In genomic region chr7:95470452-95470851, GRCh38 we compare ENCODE assay signal across 8 cellular contexts. TPM values are rescaled to one million over a fixed set of nuclear protein-coding genes. Genes with fewer than 3 reads are reported as not detected.
A peak's percentile ranks its signal among the peaks of the same experiment; 100 is the strongest.
DNase-seq lines count a peak whose midpoint lies in the region; ATAC-seq and TF ChIP-seq lines count a peak whose summit lies in the region.

No MANE protein-coding gene starts in this region.

- no peak overlapping the region for H3K27ac Mint-ChIP-seq in activated T-helper 17 cell treated with anti-CD3 and anti-CD28 coated beads, Interleukin-2, amount 50 U/mL, for 72 hours
- H3K27ac Mint-ChIP-seq in glutamatergic neuron (ENCODE audit: unreplicated experiment): no peak overlapping the region

- H3K9me3 Mint-ChIP-seq in activated T-helper 17 cell treated with anti-CD3 and anti-CD28 coated beads, Interleukin-2, amount 50 U/mL, for 72 hours: no peaks in the 10 kb centered on the region
- peaks cover 3% of the 10 kb centered on the region for H3K9me3 Mint-ChIP-seq in glutamatergic neuron (ENCODE audit: unreplicated experiment)

- peak; percentile 87 for DNase-seq in NCI-H1092 (lab: John Stamatoyannopoulos, UW)
- peak; percentile 72 for DNase-seq in myocyte (ENCODE audit: low read depth)
- DNase-seq in 8988T: no peak
- no peak for DNase-seq in glutamatergic neuron
- DNase-seq in activated CD8-positive, alpha-beta memory T cell treated with anti-CD3 and anti-CD28 coated beads, Interleukin-2, amount 50 U/mL, for 4 hours: no peak

- H3K36me3 Mint-ChIP-seq in activated T-helper 17 cell treated with anti-CD3 and anti-CD28 coated beads, Interleukin-2, amount 50 U/mL, for 72 hours (ENCODE audit: low read depth): no peaks in the 10 kb centered on the region
- H3K36me3 Mint-ChIP-seq in glutamatergic neuron (ENCODE audit: unreplicated experiment): no peaks in the 10 kb centered on the region

- TF ChIP-seq CTCF in glutamatergic neuron (IDR thresholded peaks at IDR 0.05; ENCODE audit: partially characterized antibody, unreplicated experiment): no peak

- H3K27me3 Mint-ChIP-seq in activated T-helper 17 cell treated with anti-CD3 and anti-CD28 coated beads, Interleukin-2, amount 50 U/mL, for 72 hours: peaks cover 4% of the 10 kb centered on the region
- no peaks in the 10 kb centered on the region for H3K27me3 Mint-ChIP-seq in glutamatergic neuron (ENCODE audit: unreplicated experiment)

- ATAC-seq in GM18909 (IDR thresholded peaks at IDR 0.05; ENCODE audit: poor library complexity, unreplicated experiment) (peak; percentile 100), HG02798 (IDR thresholded peaks at IDR 0.05; ENCODE audit: poor library complexity, unreplicated experiment) (peak; percentile 97)
- peak; percentile 60 for ATAC-seq in activated T-helper 17 cell treated with anti-CD3 and anti-CD28 coated beads, Interleukin-2, amount 50 U/mL, for 72 hours (replicated peaks)

- H3K4me3 Mint-ChIP-seq in activated T-helper 17 cell treated with anti-CD3 and anti-CD28 coated beads, Interleukin-2, amount 50 U/mL, for 72 hours: no peak overlapping the region
- no peak overlapping the region for H3K4me3 Mint-ChIP-seq in glutamatergic neuron (ENCODE audit: unreplicated experiment)

- peaks cover 4% of the 10 kb centered on the region for H3K4me1 Mint-ChIP-seq in activated T-helper 17 cell treated with anti-CD3 and anti-CD28 coated beads, Interleukin-2, amount 50 U/mL, for 72 hours
- H3K4me1 Mint-ChIP-seq in glutamatergic neuron (ENCODE audit: low read depth, unreplicated experiment): peaks cover 39% of the 10 kb centered on the region

RNA-seq across cellular contexts. Expression of gene ASB4, which starts 15.3 kb away (rescaled TPM):
- not detected for total RNA-seq in activated T-helper 17 cell treated with anti-CD3 and anti-CD28 coated beads, Interleukin-2, amount 50 U/mL, for 72 hours
- total RNA-seq in myocyte (0.35 TPM in 1 of 2 replicates, not detected in the other), glutamatergic neuron (ENCODE audit: unreplicated experiment) (not detected)
- polyA plus RNA-seq in myocyte (2012): 0.24 TPM

RNA-seq across cellular contexts. Expression of gene PON2, which starts 35.6 kb away (rescaled TPM):
- 1 to 10 TPM; 3.9 to 9.3 TPM for total RNA-seq in activated T-helper 17 cell treated with anti-CD3 and anti-CD28 coated beads, Interleukin-2, amount 50 U/mL, for 72 hours
- 178 and 213 TPM in 2 replicates for total RNA-seq in myocyte
- 92.0 TPM for polyA plus RNA-seq in myocyte (2012)
- 55.7 TPM for total RNA-seq in glutamatergic neuron (ENCODE audit: unreplicated experiment)

Comparison
In these comparisons a context has a peak if more than half of its experiments do, and no peak if none do; other contexts are left out.
1. DNase-seq: peak in NCI-H1092 (single experiment) and myocyte (single experiment); none in 8988T (single experiment), glutamatergic neuron (single experiment) and activated CD8-positive, alpha-beta memory T cell treated with anti-CD3 and anti-CD28 coated beads, Interleukin-2, amount 50 U/mL, for 4 hours (single experiment).
2. Peak in every context shown above with its lines, with median percentiles within 50 percentile points of each other: ATAC-seq.